ENCODE assay signal across 20 cellular contexts in genomic region chr2:98300475-98300874, GRCh38. TPM values are rescaled to one million over a fixed set of nuclear protein-coding genes. Genes with fewer than 3 reads are reported as not detected.
"Had no signal": no experiment of that assay in that cellular context is flagged by ENCODE, and none has a peak within 500 bp of the region (broad histone marks: within the 10 kb centered on the region; RNA-seq: fewer than 3 reads in every experiment).

No MANE protein-coding gene starts in this region.

- H3K4me1 ChIP-seq: esophagus squamous epithelium, left ventricle myocardium inferior, lower lobe of right lung, suprapubic skin, thyroid gland, upper lobe of left lung, uterus had no signal

- H3K4me3 ChIP-seq: esophagus squamous epithelium, left ventricle myocardium inferior, lower lobe of right lung, ovary, smooth muscle cell, suprapubic skin, thyroid gland, upper lobe of left lung, uterus had no signal

- H3K36me3 Mint-ChIP-seq: naive thymus-derived CD4-positive, alpha-beta T cell had no signal

- H3K27ac ChIP-seq: esophagus squamous epithelium, left ventricle myocardium inferior, lower lobe of right lung, ovary, suprapubic skin, thyroid gland, upper lobe of left lung, uterus had no signal

- H3K9me3 ChIP-seq: esophagus squamous epithelium, left ventricle myocardium inferior, lower lobe of right lung, ovary, suprapubic skin, thyroid gland, upper lobe of left lung, uterus had no signal

- DNase-seq: effector memory CD8-positive, alpha-beta T cell; esophagus squamous epithelium; foreskin fibroblast; kidney; left cardiac atrium; left ventricle myocardium inferior; lower lobe of right lung; mesendoderm; naive thymus-derived CD4-positive, alpha-beta T cell; ovary; right cardiac atrium; stimulated activated CD4-positive, alpha-beta T cell treated with anti-CD3 and anti-CD28 coated beads, Interleukin-2, amount 100 ng/mL, for 48 hours; stimulated activated naive CD8-positive, alpha-beta T cell treated with anti-CD3 and anti-CD28 coated beads, Interleukin-15, Interleukin-2, amounts not matched to agents 100 U/mL and 50 U/mL, for 24 hours; thyroid gland; upper lobe of left lung; uterus had no signal

- H3K36me3 ChIP-seq: esophagus squamous epithelium, left ventricle myocardium inferior, lower lobe of right lung, ovary, suprapubic skin, thyroid gland, upper lobe of left lung, uterus had no signal

- H3K9me3 Mint-ChIP-seq: dendritic cell treated with granulocyte-macrophage colony-stimulating factor and Interleukin-4, amounts not matched to agents 40 ng/mL and 50 ng/mL, for 4 days; effector memory CD8-positive, alpha-beta T cell; naive thymus-derived CD4-positive, alpha-beta T cell had no signal

- H3K27ac Mint-ChIP-seq: dendritic cell treated with granulocyte-macrophage colony-stimulating factor and Interleukin-4, amounts not matched to agents 40 ng/mL and 50 ng/mL, for 4 days; effector memory CD8-positive, alpha-beta T cell; naive thymus-derived CD4-positive, alpha-beta T cell had no signal

- H3K4me3 Mint-ChIP-seq: dendritic cell treated with granulocyte-macrophage colony-stimulating factor and Interleukin-4, amounts not matched to agents 40 ng/mL and 50 ng/mL, for 4 days; effector memory CD8-positive, alpha-beta T cell; naive thymus-derived CD4-positive, alpha-beta T cell had no signal

- H3K27me3 ChIP-seq: ovary, thyroid gland, upper lobe of left lung, uterus had no signal

- H3K4me1 Mint-ChIP-seq: naive thymus-derived CD4-positive, alpha-beta T cell had no signal

RNA-seq across cellular contexts. Expression of gene CNGA3, which starts 45.8 kb away (rescaled TPM):
- total RNA-seq: epithelial cell of proximal tubule; kidney; left cardiac atrium; left ventricle myocardium inferior; naive thymus-derived CD4-positive, alpha-beta T cell; right cardiac atrium; smooth muscle cell; suprapubic skin; uterus had no signal
